ENCODE assay signal across 8 cellular contexts in genomic region chr7:4753610-4754432, GRCh38. TPM values are rescaled to one million over a fixed set of nuclear protein-coding genes. Genes with fewer than 3 reads are reported as not detected.
DNase-seq lines count a peak whose midpoint lies in the region; ATAC-seq and TF ChIP-seq lines count a peak whose summit lies in the region.

No MANE protein-coding gene starts in this region.

- peaks cover 57% of the 10 kb centered on the region for H3K36me3 ChIP-seq in OCI-LY7 (ENCODE audit: insufficient read depth, low read length)
- H3K36me3 ChIP-seq in stomach smooth muscle (ENCODE audit: control insufficient read depth in 2 of 2, insufficient read depth in 2 of 2, low read length in 2 of 2), result peaks cover 11 to 28% of the 10 kb centered on the region in 2 donors

- H3K4me1 Mint-ChIP-seq in CD14-positive monocyte (peaks cover 5% of the 10 kb centered on the region), neural crest cell (peaks cover 4% of the 10 kb centered on the region)
- peaks cover 22% of the 10 kb centered on the region for H3K4me1 Mint-ChIP-seq in activated T-cell treated with anti-CD3 and anti-CD28 coated beads, Interleukin-2, amount 50 U/mL, for 4 hours (ENCODE audit: low read depth)

- H3K27me3 Mint-ChIP-seq in CD14-positive monocyte (ENCODE audit: low read depth in 3 of 3) (peaks cover 0 to 1% (median 0%) of the 10 kb centered on the region in 3 donors), neural crest cell (ENCODE audit: low read depth) (no peaks in the 10 kb centered on the region)
- H3K27me3 Mint-ChIP-seq in activated T-cell treated with anti-CD3 and anti-CD28 coated beads, Interleukin-2, amount 50 U/mL, for 4 hours (ENCODE audit: low read depth), result no peaks in the 10 kb centered on the region

- H3K9me3 Mint-ChIP-seq in CD14-positive monocyte (peaks cover 0 to 3% (median 0%) of the 10 kb centered on the region in 7 donors), neural crest cell (no peaks in the 10 kb centered on the region)
- H3K9me3 Mint-ChIP-seq in activated T-cell treated with anti-CD3 and anti-CD28 coated beads, Interleukin-2, amount 50 U/mL, for 4 hours, result no peaks in the 10 kb centered on the region

- ATAC-seq in GM19324 (IDR thresholded peaks at IDR 0.05; ENCODE audit: low FRiP score, unreplicated experiment) (peak; percentile 71), HG03378 (IDR thresholded peaks at IDR 0.05; ENCODE audit: unreplicated experiment) (peak; percentile 69)
- peak; percentile 97 to 98 for ATAC-seq in activated T-cell treated with anti-CD3 and anti-CD28 coated beads, Interleukin-2, amount 50 U/mL, for 4 hours

- H3K36me3 Mint-ChIP-seq in CD14-positive monocyte, result peaks cover 44 to 68% of the 10 kb centered on the region in 2 donors
- peaks cover 6% of the 10 kb centered on the region for H3K36me3 Mint-ChIP-seq in activated T-cell treated with anti-CD3 and anti-CD28 coated beads, Interleukin-2, amount 50 U/mL, for 4 hours (ENCODE audit: insufficient read depth)
- no peaks in the 10 kb centered on the region for H3K36me3 Mint-ChIP-seq in neural crest cell (ENCODE audit: low read depth)

- H4K20me1 ChIP-seq in OCI-LY7 (ENCODE audit: insufficient read depth, low read length), result no peaks in the 10 kb centered on the region

- POLR2A ChIA-PET in OCI-LY7 (lab: Charles Lee), result no interaction called here

- H3K79me2 ChIP-seq in OCI-LY7 (ENCODE audit: insufficient read depth, low read depth, low read length), result no peaks in the 10 kb centered on the region

- DNase-seq in CD14-positive monocyte (ENCODE audit: low spot score), result peak; percentile 75
- peak; percentile 71 for DNase-seq in OCI-LY7 (ENCODE audit: low spot score)
- DNase-seq in activated T-cell treated with anti-CD3 and anti-CD28 coated beads, Interleukin-2, amount 50 U/mL, for 4 hours, result peak; percentile 86
- DNase-seq in fibroblast of gingiva (ENCODE audit: low read depth), result peak; percentile 27
- DNase-seq in neural crest cell (ENCODE audit: low read depth, low spot score), result peak; percentile 75

- no peaks in the 10 kb centered on the region for H3K9me3 ChIP-seq in OCI-LY7 (ENCODE audit: low read length)
- H3K9me3 ChIP-seq in stomach smooth muscle (ENCODE audit: control insufficient read depth in 2 of 2, low read length in 2 of 2), result no peaks in the 10 kb centered on the region

- H3K9ac ChIP-seq in stomach smooth muscle (ENCODE audit: low read length in 2 of 2), result peak overlapping the region in 1 of 2 donors; percentile 24

- no peaks in the 10 kb centered on the region for H3K27me3 ChIP-seq in stomach smooth muscle (ENCODE audit: control insufficient read depth in 1 of 2, insufficient read depth in 2 of 2, low read length in 2 of 2)

- no peak overlapping the region for H2AFZ ChIP-seq in OCI-LY7 (ENCODE audit: low read length)

- H3K4me1 ChIP-seq in OCI-LY7 (ENCODE audit: insufficient read depth, low read length, poor library complexity, severe bottlenecking) (no peaks in the 10 kb centered on the region), stomach smooth muscle (ENCODE audit: control insufficient read depth, insufficient read depth, low read length) (peaks cover 19% of the 10 kb centered on the region)

- no TSS peak for BruUV-seq in OCI-LY7 (replicated peaks; lab: Mats Ljungman, UMichigan)

- H3K4me2 ChIP-seq in OCI-LY7 (ENCODE audit: low read length), result no peak overlapping the region

- H3K4me3 ChIP-seq in OCI-LY7 (ENCODE audit: low read depth, low read length, poor library complexity, severe bottlenecking) (no peak overlapping the region), stomach smooth muscle (ENCODE audit: low read length in 2 of 2) (no peak overlapping the region)

- CTCF ChIA-PET in OCI-LY7 (lab: Charles Lee; ENCODE audit: unreplicated experiment), result no interaction called here

- peak overlapping the region in 1 of 7 donors; percentile 63 for H3K27ac Mint-ChIP-seq in CD14-positive monocyte
- no peak overlapping the region for H3K27ac Mint-ChIP-seq in neural crest cell (ENCODE audit: unreplicated experiment)

- H3K27ac ChIP-seq in OCI-LY7 (ENCODE audit: low read depth, low read length, poor library complexity, severe bottlenecking) (no peak overlapping the region), stomach smooth muscle (ENCODE audit: low read length) (peak overlapping the region; percentile 46)

- H3K9me2 ChIP-seq in OCI-LY7 (ENCODE audit: insufficient read depth, low read length), result no peaks in the 10 kb centered on the region

- TF ChIP-seq CTCF in CD14-positive monocyte (IDR thresholded peaks at IDR 0.05), result peak; percentile 96
- TF ChIP-seq CTCF in OCI-LY7 (conservative IDR thresholded peaks at IDR 0.05; ENCODE audit: low read length), result peak; percentile 82
- TF ChIP-seq CTCF in neural crest cell (conservative IDR thresholded peaks at IDR 0.05), result peak; percentile 93

- H3K4me3 Mint-ChIP-seq in CD14-positive monocyte (no peak overlapping the region), neural crest cell (no peak overlapping the region)
- H3K4me3 Mint-ChIP-seq in activated T-cell treated with anti-CD3 and anti-CD28 coated beads, Interleukin-2, amount 50 U/mL, for 4 hours, result no peak overlapping the region

- intact Hi-C loops in CD14-positive monocyte (cut with micrococcal nuclease), result loop anchor here in 1 of 2 donors (2.0 to 10.0 kb wide), 3 partner anchors 72 to 139 kb away; partner anchors contain the start of gene FOXK1
- intact Hi-C loops in OCI-LY7 (cut with micrococcal nuclease; ENCODE audit: unreplicated experiment), result loop anchor here (1.0 kb wide), 1 partner anchor 143 kb away; no protein-coding TSS in a partner anchor

RNA-seq across cellular contexts. Expression of gene AP5Z1, which starts 21.6 kb away (rescaled TPM):
- 10 to 100 TPM; 30.8 to 33.8 TPM for polyA plus RNA-seq in CD14-positive monocyte
- 35.0 and 37.0 TPM in 2 replicates for total RNA-seq in OCI-LY7 (2014; rRNA removed; shearing (Covaris generic))
- total RNA-seq in OCI-LY7 (2022) (32.1 and 32.8 TPM in 2 replicates), neural crest cell (31.2 and 37.6 TPM in 2 replicates)
- total RNA-seq in activated T-cell treated with anti-CD3 and anti-CD28 coated beads, Interleukin-2, amount 50 U/mL, for 4 hours, result 10 to 100 TPM; 81.1 to 92.3 (median 84.4) TPM

Comparison
In these comparisons a context has a peak if more than half of its experiments do, and no peak if none do; other contexts are left out.
1. DNase-seq: peak in every context shown above with its lines; median percentile 86 in activated T-cell treated with anti-CD3 and anti-CD28 coated beads, Interleukin-2, amount 50 U/mL, for 4 hours; 75 in CD14-positive monocyte; 75 in neural crest cell; 71 in OCI-LY7; 27 in fibroblast of gingiva.